Comparison of ENCODE assay signal across 9 cellular contexts in genomic region chr6:128491041-128491642, GRCh38. TPM values are rescaled to one million over a fixed set of nuclear protein-coding genes. Genes with fewer than 3 reads are reported as not detected.
A peak's percentile ranks its signal among the peaks of the same experiment; 100 is the strongest.
DNase-seq lines count a peak whose midpoint lies in the region; ATAC-seq and TF ChIP-seq lines count a peak whose summit lies in the region.
"Had no signal": no experiment of that assay in that cellular context is flagged by ENCODE, and none has a peak within 500 bp of the region (broad histone marks: within the 10 kb centered on the region; RNA-seq: fewer than 3 reads in every experiment).

No MANE protein-coding gene starts in this region.

- no peak for ATAC-seq in activated T-cell treated with anti-CD3 and anti-CD28 coated beads, Interleukin-2, amount 50 U/mL, for 4 hours

- H3K36me3 ChIP-seq in colonic mucosa (no peaks in the 10 kb centered on the region), transverse colon (no peaks in the 10 kb centered on the region)

- TF ChIP-seq POLR2A in transverse colon (IDR thresholded peaks at IDR 0.05): no peak

- intact Hi-C loops in colonic mucosa (cut with DNase I) (no loop called here), transverse colon (cut with DNase I; ENCODE audit: low total_unique reads) (no loop called here)

- H3K4me3 ChIP-seq in colonic mucosa (peak overlapping the region; percentile 22), transverse colon (peak overlapping the region in 3 of 4 donors; percentile 17 to 42 (median 26))

- H3K9ac ChIP-seq in colonic mucosa (ENCODE audit: low read depth in 2 of 2, low read length in 2 of 2): peak overlapping the region in 1 of 2 donors; percentile 79

- in situ Hi-C loops in transverse colon (cut with MboI; ENCODE audit: low pct_ligation_motif_present in 1 of 4, low pct_unique_long_range_greater_than_20kb in 1 of 4, low sequenced_read_pairs in 3 of 4): no loop called here

- H3K9me3 ChIP-seq in colonic mucosa: no peaks in the 10 kb centered on the region
- no peaks in the 10 kb centered on the region for H3K9me3 ChIP-seq in transverse colon

- 33 to 40% methylated on average over 1 to 3 of the region's 3 CpGs for WGBS in transverse colon (ENCODE audit: low coverage in 1 of 2), 2 donors

- TF ChIP-seq CTCF in colonic mucosa (IDR thresholded peaks at IDR 0.05): no peak
- TF ChIP-seq CTCF in transverse colon (IDR thresholded peaks at IDR 0.05): no peak

- H3K27ac ChIP-seq in colonic mucosa (peak overlapping the region; percentile 73), transverse colon (peak overlapping the region; percentile 76 to 85 (median 81))

- H3K36me3 Mint-ChIP-seq in T-helper 2 cell treated with Interferon-gamma antibody and Interleukin-4, amounts not matched to agents 5 μg/mL and 100 μg/mL, for 36 hours (ENCODE audit: low read depth): no peaks in the 10 kb centered on the region
- H3K36me3 Mint-ChIP-seq in activated T-cell treated with anti-CD3 and anti-CD28 coated beads, Interleukin-2, amount 50 U/mL, for 4 hours (ENCODE audit: insufficient read depth): no peaks in the 10 kb centered on the region

- H3K4me1 Mint-ChIP-seq in T-helper 2 cell treated with Interferon-gamma antibody and Interleukin-4, amounts not matched to agents 5 μg/mL and 100 μg/mL, for 36 hours (ENCODE audit: low read depth): peaks cover 5% of the 10 kb centered on the region
- H3K4me1 Mint-ChIP-seq in activated T-cell treated with anti-CD3 and anti-CD28 coated beads, Interleukin-2, amount 50 U/mL, for 4 hours (ENCODE audit: low read depth): no peaks in the 10 kb centered on the region
- H3K4me1 Mint-ChIP-seq: activated B cell treated with CpG ODN at 0.5 μM for 24 hours had no signal

- peak overlapping the region; percentile 7 for H3K4me3 Mint-ChIP-seq in T-helper 2 cell treated with Interferon-gamma antibody and Interleukin-4, amounts not matched to agents 5 μg/mL and 100 μg/mL, for 36 hours
- no peak overlapping the region for H3K4me3 Mint-ChIP-seq in activated T-cell treated with anti-CD3 and anti-CD28 coated beads, Interleukin-2, amount 50 U/mL, for 4 hours
- H3K4me3 Mint-ChIP-seq: activated B cell treated with CpG ODN at 0.5 μM for 24 hours had no signal

- no peak for DNase-seq in T-helper 2 cell treated with Interferon-gamma antibody and Interleukin-4, amounts not matched to agents 5 μg/mL and 100 μg/mL, for 36 hours (ENCODE audit: low spot score)
- DNase-seq in T-helper 2 cell (no peak), colonic mucosa (peak; percentile 39), medulla oblongata (ENCODE audit: extremely low spot score) (peak; percentile 60), transverse colon (peak; percentile 29), middle frontal gyrus (ENCODE audit: extremely low spot score, low spot score) (no peak)
- no peak for DNase-seq in activated T-cell treated with anti-CD3 and anti-CD28 coated beads, Interleukin-2, amount 50 U/mL, for 4 hours
- DNase-seq in stimulated activated naive CD4-positive, alpha-beta T cell (lab: John Stamatoyannopoulos, UW): no peak
- DNase-seq: activated B cell treated with CpG ODN at 0.5 μM for 24 hours had no signal

- H3K4me1 ChIP-seq in colonic mucosa (peaks cover 11% of the 10 kb centered on the region), transverse colon (peaks cover 14 to 65% (median 31%) of the 10 kb centered on the region in 4 donors)

- TF ChIP-seq EP300 in transverse colon (IDR thresholded peaks at IDR 0.05; ENCODE audit: low read depth): no peak

- peaks cover 10% of the 10 kb centered on the region for H3K27me3 Mint-ChIP-seq in T-helper 2 cell treated with Interferon-gamma antibody and Interleukin-4, amounts not matched to agents 5 μg/mL and 100 μg/mL, for 36 hours (ENCODE audit: low read depth)
- H3K27me3 Mint-ChIP-seq in activated T-cell treated with anti-CD3 and anti-CD28 coated beads, Interleukin-2, amount 50 U/mL, for 4 hours (ENCODE audit: low read depth): peaks cover 12% of the 10 kb centered on the region
- H3K27me3 Mint-ChIP-seq: activated B cell treated with CpG ODN at 0.5 μM for 24 hours had no signal

- H3K27me3 ChIP-seq in colonic mucosa (no peaks in the 10 kb centered on the region), transverse colon (no peaks in the 10 kb centered on the region)

- H3K27ac Mint-ChIP-seq in T-helper 2 cell treated with Interferon-gamma antibody and Interleukin-4, amounts not matched to agents 5 μg/mL and 100 μg/mL, for 36 hours: no peak overlapping the region
- H3K27ac Mint-ChIP-seq: activated B cell treated with CpG ODN at 0.5 μM for 24 hours had no signal

- H3K9me3 Mint-ChIP-seq in T-helper 2 cell treated with Interferon-gamma antibody and Interleukin-4, amounts not matched to agents 5 μg/mL and 100 μg/mL, for 36 hours: no peaks in the 10 kb centered on the region
- no peaks in the 10 kb centered on the region for H3K9me3 Mint-ChIP-seq in activated T-cell treated with anti-CD3 and anti-CD28 coated beads, Interleukin-2, amount 50 U/mL, for 4 hours
- H3K9me3 Mint-ChIP-seq: activated B cell treated with CpG ODN at 0.5 μM for 24 hours had no signal

RNA-seq across cellular contexts. Expression of gene PTPRK, which starts 29.3 kb away (rescaled TPM):
- total RNA-seq in colonic mucosa: 100 to 1,000 TPM in 1 of 2 donors, 10 to 100 TPM in 1; 94.1 to 117 TPM
- 100 to 1,000 TPM in 2 of 4 donors, 10 to 100 TPM in 2; 88.0 to 187 (median 136) TPM for total RNA-seq in transverse colon
- total RNA-seq in activated T-cell treated with anti-CD3 and anti-CD28 coated beads, Interleukin-2, amount 50 U/mL, for 4 hours: 10 to 100 TPM in 2 of 3 donors, 1 to 10 TPM in 1; 5.6 to 17.5 (median 11.6) TPM

Comparison
In these comparisons a context has a peak if more than half of its experiments do, and no peak if none do; other contexts are left out.
1. DNase-seq: peak in colonic mucosa (single experiment), medulla oblongata (single experiment) and transverse colon (single experiment); none in T-helper 2 cell treated with Interferon-gamma antibody and Interleukin-4, amounts not matched to agents 5 μg/mL and 100 μg/mL, for 36 hours (single experiment), T-helper 2 cell (0 of 5), middle frontal gyrus (single experiment), activated T-cell treated with anti-CD3 and anti-CD28 coated beads, Interleukin-2, amount 50 U/mL, for 4 hours (single experiment) and stimulated activated naive CD4-positive, alpha-beta T cell (0 of 6).
2. RNA of gene PTPRK, which starts 29.3 kb away (total RNA-seq): 88.0 to 187 TPM in transverse colon and 94.1 to 117 TPM in colonic mucosa; 5.6 to 17.5 TPM in activated T-cell treated with anti-CD3 and anti-CD28 coated beads, Interleukin-2, amount 50 U/mL, for 4 hours; every median in the first group is over 4 times any median in the second.